ENCODE assay signal across 8 cellular contexts in genomic region chr14:73457050-73457934, GRCh38. TPM values are rescaled to one million over a fixed set of nuclear protein-coding genes. Genes with fewer than 3 reads are reported as not detected.
DNase-seq lines count a peak whose midpoint lies in the region; ATAC-seq and TF ChIP-seq lines count a peak whose summit lies in the region.

No MANE protein-coding gene starts in this region.

- no peaks in the 10 kb centered on the region for H3K27me3 Mint-ChIP-seq in activated naive CD4-positive, alpha-beta T cell treated with anti-CD3 and anti-CD28 coated beads for 36 hours (ENCODE audit: low read depth)
- no peaks in the 10 kb centered on the region for H3K27me3 Mint-ChIP-seq in osteocyte (ENCODE audit: unreplicated experiment)

- H3K4me1 Mint-ChIP-seq in activated naive CD4-positive, alpha-beta T cell treated with anti-CD3 and anti-CD28 coated beads for 36 hours (ENCODE audit: low read depth) = peaks cover 42% of the 10 kb centered on the region
- H3K4me1 Mint-ChIP-seq in osteocyte (ENCODE audit: unreplicated experiment) = peaks cover 51% of the 10 kb centered on the region

- intact Hi-C loops in activated naive CD4-positive, alpha-beta T cell treated with anti-CD3 and anti-CD28 coated beads for 36 hours (cut with micrococcal nuclease) = loop anchor here (5.0 kb wide), 2 partner anchors 65 to 305 kb away; a partner anchor contains a TSS
- intact Hi-C loops in Right ventricle myocardium inferior (cut with DNase I) = loop anchor here (5.0 kb wide), 1 partner anchor 35 kb away; no protein-coding TSS in a partner anchor

- H3K9me3 Mint-ChIP-seq in activated naive CD4-positive, alpha-beta T cell treated with anti-CD3 and anti-CD28 coated beads for 36 hours = no peaks in the 10 kb centered on the region
- no peaks in the 10 kb centered on the region for H3K9me3 Mint-ChIP-seq in osteocyte (ENCODE audit: unreplicated experiment)

- peak overlapping the region; percentile 75 for H3K27ac Mint-ChIP-seq in activated naive CD4-positive, alpha-beta T cell treated with anti-CD3 and anti-CD28 coated beads for 36 hours
- H3K27ac Mint-ChIP-seq in osteocyte (ENCODE audit: unreplicated experiment) = peak overlapping the region; percentile 96

- peak; percentile 33 for DNase-seq in GM10266 (ENCODE audit: extremely low spot score)
- peak; percentile 30 for DNase-seq in NAMALWA (ENCODE audit: low spot score)
- peak; percentile 38 for DNase-seq in activated naive CD4-positive, alpha-beta T cell treated with anti-CD3 and anti-CD28 coated beads for 36 hours
- DNase-seq in Right ventricle myocardium inferior (ENCODE audit: missing footprints) = peak; percentile 74
- peak; percentile 83 for DNase-seq in osteocyte (ENCODE audit: extremely low spot score, unreplicated experiment)
- DNase-seq in GM13976 (ENCODE audit: low spot score) = no peak

- ATAC-seq in Right ventricle myocardium inferior (no peak), HG03039 (IDR thresholded peaks at IDR 0.05; ENCODE audit: unreplicated experiment) (no peak), HG03521 (IDR thresholded peaks at IDR 0.05; ENCODE audit: unreplicated experiment) (no peak)

- no peaks in the 10 kb centered on the region for H3K36me3 Mint-ChIP-seq in activated naive CD4-positive, alpha-beta T cell treated with anti-CD3 and anti-CD28 coated beads for 36 hours (ENCODE audit: low read depth)
- no peaks in the 10 kb centered on the region for H3K36me3 Mint-ChIP-seq in osteocyte (ENCODE audit: unreplicated experiment)

- in situ Hi-C loops in GM13976 (cut with MboI; ENCODE audit: low sequenced_read_pairs, unreplicated experiment) = loop anchor here (25.0 kb wide), 1 partner anchor 945 kb away; no protein-coding TSS in a partner anchor

- TF ChIP-seq CTCF in GM10266 (IDR thresholded peaks at IDR 0.05; ENCODE audit: control insufficient read depth, insufficient read depth, low read depth, missing control alignments) = no peak
- TF ChIP-seq CTCF in osteocyte (IDR thresholded peaks at IDR 0.05) = no peak
- TF ChIP-seq CTCF in GM13976 (IDR thresholded peaks at IDR 0.05; ENCODE audit: borderline replicate concordance, control extremely low read depth, extremely low read depth, insufficient read depth, missing control alignments) = no peak

- H3K4me3 Mint-ChIP-seq in activated naive CD4-positive, alpha-beta T cell treated with anti-CD3 and anti-CD28 coated beads for 36 hours = peak overlapping the region; percentile 92
- H3K4me3 Mint-ChIP-seq in osteocyte (ENCODE audit: unreplicated experiment) = peak overlapping the region; percentile 98

- CTCF ChIA-PET in activated naive CD4-positive, alpha-beta T cell treated with anti-CD3 and anti-CD28 coated beads for 36 hours (lab: Charles Lee) = interaction anchor here (0.5 to 0.7 kb wide), 4 partner anchors 22 to 129 kb away, joined by 3 to 4 read pairs (median 3); no protein-coding TSS in a partner anchor

RNA-seq across cellular contexts. Expression of gene NUMB, which starts 1.1 kb away (rescaled TPM):
- total RNA-seq in activated naive CD4-positive, alpha-beta T cell treated with anti-CD3 and anti-CD28 coated beads for 36 hours = 10 to 100 TPM; 24.2 to 26.4 TPM
- 39.8 TPM for total RNA-seq in Right ventricle myocardium inferior
- total RNA-seq in osteocyte = 72.7 and 73.7 TPM in 2 replicates

RNA-seq across cellular contexts. Expression of gene RIOX1, which starts 33.4 kb away (rescaled TPM):
- 1 to 10 TPM; 8.1 to 8.9 TPM for total RNA-seq in activated naive CD4-positive, alpha-beta T cell treated with anti-CD3 and anti-CD28 coated beads for 36 hours
- 7.6 TPM for total RNA-seq in Right ventricle myocardium inferior
- 14.8 and 16.3 TPM in 2 replicates for total RNA-seq in osteocyte
